ENCODE assay signal across 16 cellular contexts in the genomic region with DNA sequence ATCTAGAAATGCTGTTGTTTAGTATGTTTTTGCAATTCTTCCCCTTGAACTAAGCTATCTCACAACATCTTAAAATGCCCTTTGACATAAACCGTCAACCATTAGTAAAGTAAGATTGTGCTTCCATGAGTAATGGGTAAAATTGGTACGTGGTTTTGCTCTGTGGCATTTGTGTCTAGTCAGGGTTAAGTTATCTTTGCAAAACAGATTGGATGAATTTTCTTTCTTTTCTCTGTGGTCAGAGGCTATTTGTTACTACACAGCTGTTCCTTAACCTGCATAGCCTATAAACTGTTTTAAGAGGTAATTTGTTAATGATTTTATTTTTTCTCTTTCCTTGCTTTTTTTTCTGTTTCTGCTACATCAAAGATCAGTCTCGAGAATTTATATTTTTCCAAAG.
DNase-seq lines count a peak whose midpoint lies in the region; TF ChIP-seq lines count a peak whose summit lies in the region.
"Had no signal": no experiment of that assay in that cellular context is flagged by ENCODE, and none has a peak within 500 bp of the region (broad histone marks: within the 10 kb centered on the region; RNA-seq: fewer than 3 reads in every experiment).

No MANE protein-coding gene starts in this region.

- H3K27me3 Mint-ChIP-seq in T-helper 2 cell treated with Interferon-gamma antibody and Interleukin-4, amounts not matched to agents 5 μg/mL and 100 μg/mL, for 36 hours (ENCODE audit: low read depth) = no peaks in the 10 kb centered on the region

- TF ChIP-seq CTCF in AG10803 (conservative IDR thresholded peaks at IDR 0.05; ENCODE audit: low read length) = no peak
- no peak for TF ChIP-seq CTCF in fibroblast of the aortic adventitia (IDR thresholded peaks at IDR 0.05; ENCODE audit: insufficient read depth, low read length)

- H3K36me3 Mint-ChIP-seq in T-helper 2 cell treated with Interferon-gamma antibody and Interleukin-4, amounts not matched to agents 5 μg/mL and 100 μg/mL, for 36 hours (ENCODE audit: low read depth) = no peaks in the 10 kb centered on the region

- peak; percentile 62 for DNase-seq in AG10803 (ENCODE audit: low read depth)
- DNase-seq in HT1080 (ENCODE audit: low read depth) = peak; percentile 27
- peak; percentile 25 for DNase-seq in T-helper 2 cell treated with Interferon-gamma antibody and Interleukin-4, amounts not matched to agents 5 μg/mL and 100 μg/mL, for 36 hours (ENCODE audit: low spot score)
- peak; percentile 51 for DNase-seq in fibroblast of the aortic adventitia (ENCODE audit: low read depth)
- no peak for DNase-seq in NCI-H2227 (lab: John Stamatoyannopoulos, UW; ENCODE audit: unreplicated experiment)
- no peak for DNase-seq in NCI-H2029 treated with DMSO at 0.1 percent for 48 hours (lab: John Stamatoyannopoulos, UW)
- no peak for DNase-seq in T-helper 9 cell
- no peak for DNase-seq in NCI-H1105 (lab: John Stamatoyannopoulos, UW)
- DNase-seq: activated CD4-positive, alpha-beta T cell treated with anti-CD3 and anti-CD28 coated beads for 4 hours; activated effector memory CD4-positive, alpha-beta T cell treated with Interleukin-2 at 50 U/mL for 16 hours; caudate nucleus; DND-41; midbrain; stimulated activated CD4-positive, alpha-beta T cell treated with anti-CD3 and anti-CD28 coated beads, Interleukin-2, amount 100 ng/mL, for 48 hours; stimulated activated naive CD4-positive, alpha-beta T cell treated with Interleukin-2 at 50 U/mL for 16 hours had no signal

- no peak overlapping the region for H3K4me3 ChIP-seq in AG10803 (ENCODE audit: low read length)
- no peak overlapping the region for H3K4me3 ChIP-seq in fibroblast of the aortic adventitia (ENCODE audit: low read depth, low read length)
- H3K4me3 ChIP-seq: prostate gland had no signal

- no peak overlapping the region for H3K4me3 Mint-ChIP-seq in T-helper 2 cell treated with Interferon-gamma antibody and Interleukin-4, amounts not matched to agents 5 μg/mL and 100 μg/mL, for 36 hours

- H3K4me1 Mint-ChIP-seq in T-helper 2 cell treated with Interferon-gamma antibody and Interleukin-4, amounts not matched to agents 5 μg/mL and 100 μg/mL, for 36 hours (ENCODE audit: low read depth) = peaks cover 26% of the 10 kb centered on the region

- H3K27ac Mint-ChIP-seq in T-helper 2 cell treated with Interferon-gamma antibody and Interleukin-4, amounts not matched to agents 5 μg/mL and 100 μg/mL, for 36 hours = no peak overlapping the region

- H3K9me3 Mint-ChIP-seq in T-helper 2 cell treated with Interferon-gamma antibody and Interleukin-4, amounts not matched to agents 5 μg/mL and 100 μg/mL, for 36 hours = no peaks in the 10 kb centered on the region

Comparison
In these comparisons a context has a peak if more than half of its experiments do, and no peak if none do; other contexts are left out.
1. DNase-seq: peak in AG10803 (single experiment), HT1080 (single experiment), T-helper 2 cell treated with Interferon-gamma antibody and Interleukin-4, amounts not matched to agents 5 μg/mL and 100 μg/mL, for 36 hours (single experiment) and fibroblast of the aortic adventitia (single experiment); none in NCI-H2227 (single experiment), NCI-H2029 treated with DMSO at 0.1 percent for 48 hours (single experiment), T-helper 9 cell (single experiment) and NCI-H1105 (single experiment).